In genomic region chr15:79058260-79058850, GRCh38 we compare ENCODE assay signal across 16 cellular contexts. TPM values are rescaled to one million over a fixed set of nuclear protein-coding genes. Genes with fewer than 3 reads are reported as not detected.
DNase-seq lines count a peak whose midpoint lies in the region; ATAC-seq, FAIRE-seq and TF ChIP-seq lines count a peak whose summit lies in the region.
"Had no signal": no experiment of that assay in that cellular context is flagged by ENCODE, and none has a peak within 500 bp of the region (broad histone marks: within the 10 kb centered on the region; RNA-seq: fewer than 3 reads in every experiment).

No MANE protein-coding gene starts in this region.

- H3K9me3 ChIP-seq in H9 (ENCODE audit: control insufficient read depth, low read depth, low read length) (no peaks in the 10 kb centered on the region), H1 (ENCODE audit: insufficient read depth in 2 of 2, low read depth in 1 of 2, low read length in 1 of 2) (no peaks in the 10 kb centered on the region)

- H3K14ac ChIP-seq in H9 (ENCODE audit: insufficient read depth, low read length): peak overlapping the region; percentile 10; the same call in 1 of the 2 replicates
- H3K14ac ChIP-seq in H1 (ENCODE audit: insufficient read length): no peak overlapping the region

- no peak for TF ChIP-seq CTCF in H9 (conservative IDR thresholded peaks at IDR 0.05)
- no peak for TF ChIP-seq CTCF in H1 (IDR thresholded peaks at IDR 0.05; ENCODE audit: control extremely low read depth in 1 of 3, insufficient read depth in 1 of 3, low read depth in 1 of 3, low read length in 3 of 3)

- peaks cover 17% of the 10 kb centered on the region; the same call in 1 of the 2 replicates for H3K27me3 ChIP-seq in H9 (ENCODE audit: insufficient read depth, low read length)
- peaks cover 24 to 60% (median 53%) of the 10 kb centered on the region in 4 experiments for H3K27me3 ChIP-seq in H1 (replicated peaks in 1 of 4; ENCODE audit: control insufficient read depth in 3 of 4, extremely low read depth in 1 of 4, insufficient read depth in 3 of 4, low read length in 3 of 4)

- H3K4me2 ChIP-seq in H9 (ENCODE audit: insufficient read depth, insufficient read length, low read length): no peak overlapping the region
- no peak overlapping the region; a peak in 1 of 4 replicates for H3K4me2 ChIP-seq in H1 (ENCODE audit: insufficient read depth in 1 of 2, low read depth in 2 of 2, low read length in 2 of 2)

- H3K27ac ChIP-seq in H9 (ENCODE audit: insufficient read length, low read depth, low read length) (no peak overlapping the region), H1 (ENCODE audit: low read depth, low read length) (no peak overlapping the region)

- no peak for FAIRE-seq in H1 (lab: Jason Lieb, UNC)
- FAIRE-seq: G401.6, GM12878 had no signal

- H2AFZ ChIP-seq in H9 (ENCODE audit: low read length): no peak overlapping the region
- H2AFZ ChIP-seq in H1 (ENCODE audit: low read length): no peak overlapping the region

- H3K79me1 ChIP-seq in H9 (ENCODE audit: insufficient read depth, low read depth, low read length, poor library complexity, severe bottlenecking): no peaks in the 10 kb centered on the region
- H3K79me1 ChIP-seq in H1 (ENCODE audit: low read depth, low read length): no peaks in the 10 kb centered on the region

- H3K9ac ChIP-seq in H9 (ENCODE audit: extremely low read depth, insufficient read length, low read length): no peak overlapping the region
- no peak overlapping the region for H3K9ac ChIP-seq in H1 (replicated peaks in 1 of 4; ENCODE audit: extremely low read depth in 1 of 4, low read depth in 3 of 4, low read length in 3 of 4)

- no peak overlapping the region for H3K23ac ChIP-seq in H9 (ENCODE audit: insufficient read length, low read depth, low read length)
- H3K23ac ChIP-seq in H1 (ENCODE audit: insufficient read length): no peak overlapping the region

- no peak for TF ChIP-seq EP300 in H1 (IDR thresholded peaks at IDR 0.05; ENCODE audit: borderline replicate concordance in 1 of 2, low read depth in 2 of 2, low read length in 2 of 2)

- H3K36me3 ChIP-seq in H1 (ENCODE audit: control insufficient read depth in 2 of 4, insufficient read depth in 4 of 4, low read length in 3 of 4): no peaks in the 10 kb centered on the region

- H2BK12ac ChIP-seq in H9 (ENCODE audit: insufficient read length, low read depth, low read length) (no peak overlapping the region), H1 (ENCODE audit: low read depth, low read length) (0 out of 2 replicates have a peak overlapping the region, but pooled peaks have one; percentile 0)

- no CpG with 5 or more reads among the region's 15 CpGs for WGBS in H9 (ENCODE audit: extremely low coverage, insufficient read length, low lambda C conversion rate)
- WGBS in H1 (ENCODE audit: extremely low coverage in 1 of 2, insufficient coverage in 1 of 2, insufficient read length in 1 of 2, insufficient replicate concordance in 2 of 2, low coverage in 1 of 2, low lambda C conversion rate in 2 of 2, missing lambda C conversion rate in 1 of 2), 2 experiments: 89% methylated on average over 15 of the region's 15 CpGs; no CpG with 5 or more reads in 1 of the 2 experiments

- H3K56ac ChIP-seq in H9 (ENCODE audit: insufficient read length, low read depth, low read length): no peak overlapping the region
- H3K56ac ChIP-seq in H1 (replicated peaks; ENCODE audit: insufficient read length, low read depth, low read length): no peak overlapping the region

- H4K91ac ChIP-seq in H9 (ENCODE audit: insufficient read length, low read depth, low read length): no peak overlapping the region
- H4K91ac ChIP-seq in H1 (replicated peaks; ENCODE audit: insufficient read length, low read length): no peak overlapping the region

- no peaks in the 10 kb centered on the region for H3K9me3 Mint-ChIP-seq in H9
- H3K9me3 Mint-ChIP-seq: CD4-positive, alpha-beta memory T cell had no signal

- H2BK20ac ChIP-seq in H9 (ENCODE audit: low read depth, low read length, poor library complexity, severe bottlenecking) (no peak overlapping the region), H1 (ENCODE audit: low read length) (no peak overlapping the region)

- DNase-seq in H9 (no peak), H1 (ENCODE audit: low read depth in 1 of 2, low spot score in 2 of 2) (no peak), posterior vena cava (ENCODE audit: low spot score) (peak; percentile 48), SHP77 (lab: John Stamatoyannopoulos, UW) (no peak)
- no peak for DNase-seq in stimulated activated CD4-positive, alpha-beta T cell treated with anti-CD3 and anti-CD28 coated beads, Interleukin-2, amount 100 ng/mL, for 48 hours
- DNase-seq: C1 segment of cervical spinal cord; Calu3; CD4-positive, alpha-beta memory T cell; COR-L47; DND-41; GOT3; H7 had no signal

- H2BK120ac ChIP-seq in H9 (ENCODE audit: low read depth, low read length, poor library complexity, severe bottlenecking): no peak overlapping the region
- H2BK120ac ChIP-seq in H1 (replicated peaks; ENCODE audit: low read depth, low read length): no peak overlapping the region

- no peak overlapping the region for H4K8ac ChIP-seq in H9 (replicated peaks; ENCODE audit: insufficient read length, low read depth, low read length)
- H4K8ac ChIP-seq in H1 (ENCODE audit: extremely low read depth, insufficient read depth, low read length): no peak overlapping the region

- no peak overlapping the region for H3K4me3 Mint-ChIP-seq in H9
- H3K4me3 Mint-ChIP-seq: CD4-positive, alpha-beta memory T cell had no signal

- ATAC-seq in HG02798 (IDR thresholded peaks at IDR 0.05; ENCODE audit: poor library complexity, unreplicated experiment): no peak
- ATAC-seq: GM12878, HCT116 had no signal

- H3K27ac Mint-ChIP-seq in H9: no peak overlapping the region
- H3K27ac Mint-ChIP-seq: CD4-positive, alpha-beta memory T cell had no signal

- H2AK5ac ChIP-seq in H9 (ENCODE audit: insufficient read length, low read length): no peak overlapping the region
- no peak overlapping the region for H2AK5ac ChIP-seq in H1 (ENCODE audit: low read depth, low read length)

- no peak overlapping the region for H3K4me3 ChIP-seq in H1 (ENCODE audit: extremely low read depth in 1 of 4, insufficient read depth in 2 of 4, low read depth in 3 of 4, low read length in 4 of 4)
- H3K4me3 ChIP-seq: GM12878 had no signal

- H4K20me1 ChIP-seq in H9 (ENCODE audit: control insufficient read depth, insufficient read depth, insufficient read length): no peaks in the 10 kb centered on the region
- peaks cover 0 to 1% of the 10 kb centered on the region in 2 experiments for H4K20me1 ChIP-seq in H1 (replicated peaks in 1 of 2; ENCODE audit: control insufficient read depth in 1 of 2, insufficient read depth in 2 of 2, low read length in 2 of 2)

- no peaks in the 10 kb centered on the region for H3K36me3 Mint-ChIP-seq in H9 (ENCODE audit: insufficient read depth in 1 of 3, low read depth in 3 of 3)
- H3K36me3 Mint-ChIP-seq: CD4-positive, alpha-beta memory T cell had no signal

- H3K23me2 ChIP-seq in H9 (ENCODE audit: insufficient read length, low read depth, low read length, poor library complexity, severe bottlenecking) (no peaks in the 10 kb centered on the region), H1 (ENCODE audit: low read depth, low read length) (no peaks in the 10 kb centered on the region; the same call in 1 of the 2 replicates)

- POLR2A ChIA-PET in H1 (lab: Charles Lee; ENCODE audit: partially characterized antibody): no interaction called here

- H3K18ac ChIP-seq in H9 (ENCODE audit: insufficient read length, low read depth, low read length): no peak overlapping the region
- H3K18ac ChIP-seq in H1 (ENCODE audit: extremely low read depth, low read length): no peak overlapping the region

- H3K4me1 ChIP-seq in H9 (ENCODE audit: insufficient read depth, low read length) (peaks cover 5% of the 10 kb centered on the region), H1 (replicated peaks in 1 of 4; ENCODE audit: control insufficient read depth in 3 of 4, insufficient read depth in 4 of 4, low read length in 3 of 4) (peaks cover 6 to 16% (median 12%) of the 10 kb centered on the region in 4 experiments; a peak in 6 of 7 replicates)

- intact Hi-C loops in posterior vena cava (cut with DNase I): no loop called here

- no peak for TF ChIP-seq RAD21 in H1 (IDR thresholded peaks at IDR 0.05 in 1 of 2, conservative IDR thresholded peaks at IDR 0.05 in 1 of 2; ENCODE audit: low read depth in 2 of 2, low read length in 2 of 2)

- no peak overlapping the region for H4K5ac ChIP-seq in H9 (ENCODE audit: insufficient read length, low read depth, low read length)
- H4K5ac ChIP-seq in H1 (ENCODE audit: insufficient read length, low read depth, low read length): no peak overlapping the region

- H3K4ac ChIP-seq in H9 (ENCODE audit: low read depth, low read length) (no peak overlapping the region), H1 (replicated peaks; ENCODE audit: insufficient read length, low read depth, low read length) (no peak overlapping the region)

- TF ChIP-seq POLR2A in H1 (IDR thresholded peaks at IDR 0.05; ENCODE audit: control extremely low read depth in 1 of 2, low read depth in 2 of 2, low read length in 2 of 2): no peak

- no peak overlapping the region for H3T11ph ChIP-seq in H9 (ENCODE audit: low read length)

- CTCF ChIA-PET in H1 (lab: Charles Lee; ENCODE audit: partially characterized antibody): interaction anchor here (0.6 to 22.1 kb wide), 9 partner anchors 10 to 149 kb away, joined by 3 to 236 read pairs (median 4); no protein-coding TSS in a partner anchor

- peaks cover 30 to 38% of the 10 kb centered on the region in 2 experiments for H3K4me1 Mint-ChIP-seq in H9
- H3K4me1 Mint-ChIP-seq: CD4-positive, alpha-beta memory T cell had no signal

- H3K27me3 Mint-ChIP-seq in H9 (ENCODE audit: low read depth): peaks cover 98% of the 10 kb centered on the region

- H2BK5ac ChIP-seq in H9 (ENCODE audit: insufficient read length, low read length) (no peak overlapping the region), H1 (ENCODE audit: low read depth, low read length) (no peak overlapping the region)

- H2BK15ac ChIP-seq in H9 (ENCODE audit: low read depth, low read length) (no peak overlapping the region), H1 (ENCODE audit: low read length) (no peak overlapping the region)

- no peaks in the 10 kb centered on the region for H3K79me2 ChIP-seq in H9 (ENCODE audit: insufficient read depth, low read length)
- no peaks in the 10 kb centered on the region for H3K79me2 ChIP-seq in H1 (ENCODE audit: control insufficient read depth in 1 of 2, insufficient read depth in 2 of 2, low read length in 2 of 2)

TF ChIP-seq in H1, 55 proteins besides CTCF, POLR2A, EP300 and RAD21 (continues in another document):
- TF ChIP-seq BCL11A (IDR thresholded peaks at IDR 0.05; ENCODE audit: low read depth in 2 of 2, low read length in 2 of 2): no peak

RNA-seq across cellular contexts. Expression of gene RASGRF1, which starts 32.2 kb away (rescaled TPM):
- total RNA-seq in H9 (2021) (0.33 and 0.48 TPM in 2 replicates), posterior vena cava (under 1 TPM; 0.09 to 0.10 TPM)
- 0.34 and 0.67 TPM in 2 replicates for total RNA-seq in H1 (2021; fragmentation: NEBNext Ultra II Directional; extraction: Animal tissue kit (Norgen Biotek cat#: 25700))
- 0.42 and 0.61 TPM in 2 replicates for polyA plus RNA-seq in H1 (2011; rRNA removed)
- 0.40 TPM for polyA plus RNA-seq in H1 (2011; cell fraction: cytosol; rRNA removed)
- 1.1 TPM for polyA plus RNA-seq in H1 (2011; cell fraction: nucleus; rRNA removed)
- polyA plus RNA-seq in H1 (2012, experiment 1 of 2): 0.46 to 1.0 TPM (median 0.54 TPM) in 4 replicates
- polyA plus RNA-seq in H1 (2012, experiment 2 of 2): 0.10 TPM
- polyA plus RNA-seq in H1 (2013, experiment 1 of 2): 0.12 TPM
- 0.11 TPM for polyA plus RNA-seq in H1 (2013, experiment 2 of 2)
- polyA minus RNA-seq in H1 (2011; rRNA and poly(A)+ RNA removed): 1.1 and 1.2 TPM in 2 replicates
- polyA minus RNA-seq in H1 (2011; cell fraction: cytosol; rRNA and poly(A)+ RNA removed): 1.0 TPM
- 2.0 TPM for polyA minus RNA-seq in H1 (2011; cell fraction: nucleus; rRNA and poly(A)+ RNA removed)
- total RNA-seq: CD4-positive, alpha-beta memory T cell had no signal
- polyA plus RNA-seq: CD4-positive, alpha-beta memory T cell had no signal
